24 cellular contexts compared by ENCODE assay signal in genomic region chr9:4287886-4288588, GRCh38. TPM values are rescaled to one million over a fixed set of nuclear protein-coding genes. Genes with fewer than 3 reads are reported as not detected.
DNase-seq lines count a peak whose midpoint lies in the region; ATAC-seq, FAIRE-seq and TF ChIP-seq lines count a peak whose summit lies in the region.
"Had no signal": no experiment of that assay in that cellular context is flagged by ENCODE, and none has a peak within 500 bp of the region (broad histone marks: within the 10 kb centered on the region; RNA-seq: fewer than 3 reads in every experiment).

No MANE protein-coding gene starts in this region.

- intact Hi-C loops in left lung (cut with DNase I): no loop called here

- TF ChIP-seq EP300 in A549 (IDR thresholded peaks at IDR 0.05): no peak

- H3K27me3 Mint-ChIP-seq in HFFc6 (ENCODE audit: insufficient read depth) (no peaks in the 10 kb centered on the region), WTC11 (ENCODE audit: low read depth) (no peaks in the 10 kb centered on the region), mesothelial cell of epicardium (ENCODE audit: low read depth) (no peaks in the 10 kb centered on the region)

- POLR2A ChIA-PET in A549 (lab: Yijun Ruan, JAX) (no interaction called here), WTC11 (lab: Charles Lee) (no interaction called here)

- TF ChIP-seq CTCF in A549 (IDR thresholded peaks at IDR 0.05) (no peak), HFFc6 (IDR thresholded peaks at IDR 0.05) (no peak), WTC11 (IDR thresholded peaks at IDR 0.05) (no peak), left lung (IDR thresholded peaks at IDR 0.05) (no peak), mesothelial cell of epicardium (IDR thresholded peaks at IDR 0.05; ENCODE audit: unreplicated experiment) (no peak)

- H3K9me3 Mint-ChIP-seq in HFFc6 (no peaks in the 10 kb centered on the region), WTC11 (no peaks in the 10 kb centered on the region), mesothelial cell of epicardium (no peaks in the 10 kb centered on the region)
- H3K9me3 Mint-ChIP-seq: CD8-positive, alpha-beta memory T cell; H9 had no signal

- no peak for TF ChIP-seq RAD21 in A549 (conservative IDR thresholded peaks at IDR 0.05 in 1 of 2, IDR thresholded peaks at IDR 0.05 in 1 of 2)

- H3K36me3 ChIP-seq in left lung: peaks cover 0 to 3% of the 10 kb centered on the region in 2 donors
- H3K36me3 ChIP-seq: Peyer's patch, SJSA1 had no signal

- FAIRE-seq in A549 (lab: Jason Lieb, UNC): peak; percentile 43
- FAIRE-seq: D721Med had no signal

- DNase-seq in A549 (ENCODE audit: low read depth in 1 of 2, low spot score in 1 of 2) (no peak), HFFc6 (no peak), WTC11 (ENCODE audit: low spot score) (no peak), left lung (no peak), NCI-H774 (lab: John Stamatoyannopoulos, UW) (no peak), mesothelial cell of epicardium (ENCODE audit: low spot score in 2 of 2, unreplicated experiment in 2 of 2) (no peak)
- DNase-seq: 8988T; AML-193; CD8-positive, alpha-beta memory T cell; DMS53; H9; NCI-H1105 treated with DMSO at 0.1 percent for 48 hours; NCI-H2029 treated with DMSO at 0.1 percent for 48 hours; NCI-H2171; NCI-H345; NCI-H524; Peyer's patch; SW 1271 had no signal

- peak overlapping the region; percentile 87 for H3K4me2 ChIP-seq in A549
- H3K4me2 ChIP-seq: KMS-11 had no signal

- H3K27ac ChIP-seq in A549: peak overlapping the region; percentile 55 to 97; a peak in 5 of 6 replicates
- H3K27ac ChIP-seq in left lung: no peak overlapping the region
- H3K27ac ChIP-seq: C4-2B, KMS-11, Peyer's patch, SJSA1 had no signal

- no peaks in the 10 kb centered on the region for H3K27me3 ChIP-seq in left lung
- H3K27me3 ChIP-seq: Peyer's patch, SJSA1 had no signal

- TF ChIP-seq POLR2A in A549 (IDR thresholded peaks at IDR 0.05; ENCODE audit: low read length): no peak

- H3K4me3 Mint-ChIP-seq in HFFc6 (no peak overlapping the region), WTC11 (no peak overlapping the region), mesothelial cell of epicardium (no peak overlapping the region)
- H3K4me3 Mint-ChIP-seq: CD8-positive, alpha-beta memory T cell; H9 had no signal

- H3K27ac Mint-ChIP-seq in HFFc6 (peak overlapping the region; percentile 64), WTC11 (peak overlapping the region; percentile 5; the same call in 1 of the 2 replicates), mesothelial cell of epicardium (no peak overlapping the region)
- H3K27ac Mint-ChIP-seq: CD8-positive, alpha-beta memory T cell; H9 had no signal

- WGBS in A549 (ENCODE audit: missing lambda C conversion rate): 67% methylated on average over 6 of the region's 6 CpGs

- peaks cover 60% of the 10 kb centered on the region for H3K4me1 ChIP-seq in A549
- peaks cover 0 to 7% of the 10 kb centered on the region in 2 donors for H3K4me1 ChIP-seq in left lung
- H3K4me1 ChIP-seq: Peyer's patch had no signal

- H3K4me1 Mint-ChIP-seq in HFFc6 (ENCODE audit: low read depth) (peaks cover 58% of the 10 kb centered on the region), WTC11 (peaks cover 4% of the 10 kb centered on the region), mesothelial cell of epicardium (peaks cover 9% of the 10 kb centered on the region)
- H3K4me1 Mint-ChIP-seq: CD8-positive, alpha-beta memory T cell had no signal

- no peak overlapping the region for H3K4me3 ChIP-seq in A549
- H3K4me3 ChIP-seq in left lung: no peak overlapping the region
- H3K4me3 ChIP-seq: Peyer's patch, SJSA1 had no signal

- CTCF ChIA-PET in A549 (lab: Yijun Ruan, JAX): interaction anchor here (0.9 to 1.4 kb wide), 3 partner anchors 8 to 556 kb away, joined by 3 to 5 read pairs (median 4); no protein-coding TSS in a partner anchor
- CTCF ChIA-PET in WTC11 (lab: Charles Lee): no interaction called here

- H3K9me3 ChIP-seq in A549 (no peaks in the 10 kb centered on the region), left lung (no peaks in the 10 kb centered on the region)
- H3K9me3 ChIP-seq: Peyer's patch, SJSA1 had no signal

- 0 out of 2 replicates have a peak, but pooled peaks cover 10% of the 10 kb centered on the region for H3K36me3 Mint-ChIP-seq in HFFc6 (ENCODE audit: low read depth)
- no peaks in the 10 kb centered on the region for H3K36me3 Mint-ChIP-seq in WTC11
- H3K36me3 Mint-ChIP-seq in mesothelial cell of epicardium: no peaks in the 10 kb centered on the region
- H3K36me3 Mint-ChIP-seq: CD8-positive, alpha-beta memory T cell had no signal

- ATAC-seq in A549 (no peak), WTC11 (no peak), left lung (peak; percentile 19), HG03342 (IDR thresholded peaks at IDR 0.05; ENCODE audit: unreplicated experiment) (no peak)

TF ChIP-seq in A549, 52 proteins besides CTCF, POLR2A, EP300 and RAD21:
- no peak for TF ChIP-seq FOSL2 (IDR thresholded peaks at IDR 0.05)
- TF ChIP-seq FOSL2 (CRISPR knock-in tag; IDR thresholded peaks at IDR 0.05): peak; percentile 45; the same call in 1 of the 2 replicates
- no peak for TF ChIP-seq ESRRA (IDR thresholded peaks at IDR 0.05; ENCODE audit: borderline replicate concordance, low read length)
- TF ChIP-seq MAFK (IDR thresholded peaks at IDR 0.05; ENCODE audit: partially characterized antibody): peak; percentile 68

TF ChIP-seq in WTC11, 78 proteins besides CTCF, POLR2A, EP300 and RAD21 (continues in another document):
- TF ChIP-seq MXD4 (CRISPR knock-in tag; IDR thresholded peaks at IDR 0.05; ENCODE audit: borderline replicate concordance) (no peak), ELF4 (CRISPR knock-in tag; IDR thresholded peaks at IDR 0.05; ENCODE audit: low read depth) (no peak), TP53 (CRISPR knock-in tag; IDR thresholded peaks at IDR 0.05) (no peak), NR1H2 (CRISPR knock-in tag; IDR thresholded peaks at IDR 0.05) (no peak), SMAD3 (CRISPR knock-in tag; IDR thresholded peaks at IDR 0.05; ENCODE audit: borderline replicate concordance) (no peak), ZNF281 (CRISPR knock-in tag; IDR thresholded peaks at IDR 0.05) (no peak), E2F4 (CRISPR knock-in tag; IDR thresholded peaks at IDR 0.05; ENCODE audit: borderline replicate concordance, low read depth) (no peak), OVOL2 (CRISPR knock-in tag; IDR thresholded peaks at IDR 0.05; ENCODE audit: borderline replicate concordance) (no peak), SP1 (CRISPR knock-in tag; conservative IDR thresholded peaks at IDR 0.05) (no peak), ZNF138 (CRISPR knock-in tag; conservative IDR thresholded peaks at IDR 0.05) (no peak), ZNF232 (CRISPR knock-in tag; IDR thresholded peaks at IDR 0.05) (no peak), ATF1 (CRISPR knock-in tag; IDR thresholded peaks at IDR 0.05) (no peak), ZNF121 (CRISPR knock-in tag; IDR thresholded peaks at IDR 0.05) (no peak)
- TF ChIP-seq, protein P1, sequence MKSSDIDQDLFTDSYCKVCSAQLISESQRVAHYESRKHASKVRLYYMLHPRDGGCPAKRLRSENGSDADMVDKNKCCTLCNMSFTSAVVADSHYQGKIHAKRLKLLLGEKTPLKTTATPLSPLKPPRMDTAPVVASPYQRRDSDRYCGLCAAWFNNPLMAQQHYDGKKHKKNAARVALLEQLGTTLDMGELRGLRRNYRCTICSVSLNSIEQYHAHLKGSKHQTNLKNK (CRISPR knock-in tag; IDR thresholded peaks at IDR 0.05): no peak

RNA-seq across cellular contexts. Expression of gene GLIS3, which starts 11.8 kb away (rescaled TPM):
- 14.1 and 28.1 TPM in 2 replicates for polyA plus RNA-seq in A549 (2011; rRNA removed)
- 5.7 and 7.2 TPM in 2 replicates for polyA plus RNA-seq in A549 (2012; cell fraction: cytosol; rRNA removed)
- 9.2 and 14.5 TPM in 2 replicates for polyA plus RNA-seq in A549 (2012; cell fraction: nucleus; rRNA removed)
- 14.2 to 15.2 TPM (median 14.3 TPM) in 3 replicates for polyA plus RNA-seq in A549 (2017; fragmentation: RNase III; extraction: RNeasy Plus Mini Kit Qiagen cat#74134 plus additional on column Dnase treatment)
- polyA minus RNA-seq in A549 (2011; rRNA and poly(A)+ RNA removed): 270 and 286 TPM in 2 replicates
- total RNA-seq in HFFc6 (2021; fragmentation: NEBNext Ultra II Directional; extraction: Animal tissue kit (Norgen Biotek cat#: 25700)): 10 to 100 TPM; 12.9 to 21.0 (median 16.4) TPM
- 0.57 to 1.2 TPM (median 0.99 TPM) in 3 replicates for total RNA-seq in WTC11 (2021)
- total RNA-seq in left lung: 10 to 100 TPM; 17.1 to 34.1 TPM
- total RNA-seq in mesothelial cell of epicardium: 5.1 to 6.3 TPM (median 5.4 TPM) in 3 replicates
- total RNA-seq: OCI-LY7 had no signal

Comparison
In these comparisons a context has a peak if more than half of its experiments do, and no peak if none do; other contexts are left out.
1. H3K27ac ChIP-seq: peak in A549 (2 of 2); none in left lung (0 of 2).